8 cellular contexts compared by ENCODE assay signal in genomic region chr9:98867434-98868168, GRCh38.
DNase-seq lines count a peak whose midpoint lies in the region; TF ChIP-seq lines count a peak whose summit lies in the region.

No MANE protein-coding gene starts in this region.

- TF ChIP-seq CTCF in Peyer's patch (IDR thresholded peaks at IDR 0.05) (no peak), fibroblast of pulmonary artery (IDR thresholded peaks at IDR 0.05; ENCODE audit: low read length, missing control alignments) (no peak)

- H3K27me3 ChIP-seq in Peyer's patch = no peaks in the 10 kb centered on the region

- no peaks in the 10 kb centered on the region for H3K9me3 ChIP-seq in Peyer's patch

- DNase-seq in GM03348 (ENCODE audit: low spot score) = peak; percentile 90
- peak in 2 of 3 donors; percentile 25 to 73 for DNase-seq in Peyer's patch
- DNase-seq in fibroblast of pulmonary artery (ENCODE audit: low read depth) = peak; percentile 94
- DNase-seq in renal cortical epithelial cell (ENCODE audit: low read depth) = peak; percentile 83
- no peak for DNase-seq in NCI-H2227 (lab: John Stamatoyannopoulos, UW; ENCODE audit: unreplicated experiment)
- no peak for DNase-seq in activated CD4-positive, alpha-beta T cell treated with anti-CD3 and anti-CD28 coated beads for 4 hours
- DNase-seq in COR-L47 (lab: John Stamatoyannopoulos, UW) = no peak
- DNase-seq in stimulated activated CD4-positive, alpha-beta T cell treated with anti-CD3 and anti-CD28 coated beads, Interleukin-4, amount 100 ng/mL, for 1 hour = no peak

- no peak for TF ChIP-seq POLR2A in Peyer's patch (IDR thresholded peaks at IDR 0.05)

- H3K4me1 ChIP-seq in Peyer's patch = peaks cover 0 to 8% (median 0%) of the 10 kb centered on the region in 4 donors

- H3K4me3 ChIP-seq in Peyer's patch = no peak overlapping the region
- no peak overlapping the region for H3K4me3 ChIP-seq in fibroblast of pulmonary artery (replicated peaks; ENCODE audit: low read depth, low read length)

- H3K36me3 ChIP-seq in Peyer's patch = no peaks in the 10 kb centered on the region

- H3K27ac ChIP-seq in Peyer's patch = peak overlapping the region in 3 of 4 donors; percentile 10 to 45 (median 26)

Comparison
In these comparisons a context has a peak if more than half of its experiments do, and no peak if none do; other contexts are left out.
1. DNase-seq: peak in GM03348 (single experiment), Peyer's patch (2 of 3), fibroblast of pulmonary artery (single experiment) and renal cortical epithelial cell (single experiment); none in NCI-H2227 (single experiment), activated CD4-positive, alpha-beta T cell treated with anti-CD3 and anti-CD28 coated beads for 4 hours (0 of 2), COR-L47 (single experiment) and stimulated activated CD4-positive, alpha-beta T cell treated with anti-CD3 and anti-CD28 coated beads, Interleukin-4, amount 100 ng/mL, for 1 hour (single experiment).